8 cellular contexts compared by ENCODE assay signal in genomic region chr12:52069410-52070242, GRCh38. TPM values are rescaled to one million over a fixed set of nuclear protein-coding genes. Genes with fewer than 3 reads are reported as not detected.
DNase-seq lines count a peak whose midpoint lies in the region; ATAC-seq, FAIRE-seq and TF ChIP-seq lines count a peak whose summit lies in the region.

Gene ATG101 (plus strand): TSS chr12:52069978. CDS start chr12:52073651, 3,673 bp downstream.

- peak; percentile 75 for TF ChIP-seq CTCF in BE2C (IDR thresholded peaks at IDR 0.05; ENCODE audit: low read depth, low read length)
- TF ChIP-seq CTCF in kidney (IDR thresholded peaks at IDR 0.05; ENCODE audit: borderline replicate concordance, extremely low read depth, insufficient read depth) = peak; percentile 88

- peak; percentile 95 for ATAC-seq in HG03432 (IDR thresholded peaks at IDR 0.05; ENCODE audit: unreplicated experiment)

- intact Hi-C loops in kidney (cut with DNase I) = loop anchor here (10.0 kb wide), 1 partner anchor 45 kb away; no protein-coding TSS in a partner anchor

- no peak for FAIRE-seq in kidney (lab: Jason Lieb, UNC)

- peak; percentile 92 for TF ChIP-seq POLR2A in GM19099 (IDR thresholded peaks at IDR 0.05; ENCODE audit: extremely low read depth, insufficient read length, low read depth)

- H3K4me3 ChIP-seq in BE2C (ENCODE audit: low read depth, low read length) (peak within 1 kb of the TSS; percentile 98), kidney (ENCODE audit: low read length in 2 of 2) (peak within 1 kb of the TSS; percentile 87 to 90)

- DNase-seq in BE2C (peak; percentile 94), NCI-H460 (ENCODE audit: extremely low read depth, low read depth) (peak; percentile 94), cerebellum (ENCODE audit: low spot score) (peak; percentile 94), kidney (peak; percentile 95)
- peak; percentile 78 for DNase-seq in activated CD4-positive, alpha-beta T cell treated with anti-CD3 and anti-CD28 coated beads for 1 hour
- DNase-seq in stimulated activated CD4-positive, alpha-beta T cell treated with anti-CD3 and anti-CD28 coated beads, Interleukin-15, amount 100 ng/mL, for 24 hours = peak; percentile 91

- peak within 1 kb of the TSS; percentile 82 to 95 for H3K27ac ChIP-seq in kidney (ENCODE audit: low read depth in 2 of 2, low read length in 2 of 2)

- H3K9me3 ChIP-seq in BE2C (no peaks in the 10 kb centered on the region), kidney (ENCODE audit: control insufficient read depth in 1 of 2, low read length in 2 of 2) (no peaks in the 10 kb centered on the region)

- peak within 1 kb of the TSS; percentile 93 to 94 for H3K9ac ChIP-seq in kidney (ENCODE audit: low read length in 2 of 2)

- H3K4me1 ChIP-seq in BE2C (peaks cover 16% of the 10 kb centered on the region), kidney (ENCODE audit: control insufficient read depth in 1 of 2, insufficient read depth in 1 of 2, low read depth in 1 of 2, low read length in 2 of 2) (peaks cover 19 to 23% of the 10 kb centered on the region in 2 donors)

- H3K27me3 ChIP-seq in BE2C = no peaks in the 10 kb centered on the region

- H3K36me3 ChIP-seq in BE2C (peaks cover 14% of the 10 kb centered on the region), kidney (ENCODE audit: control insufficient read depth in 1 of 2, insufficient read depth in 2 of 2, low read length in 2 of 2) (peaks cover 7 to 16% of the 10 kb centered on the region in 2 donors)

RNA-seq across cellular contexts. Expression of gene ATG101, which starts in this region (rescaled TPM):
- 337 TPM for polyA plus RNA-seq in BE2C (2012; ENCODE audit: insufficient read depth, insufficient read length, low read depth)
- 92.1 and 96.9 TPM in 2 replicates for total RNA-seq in NCI-H460 (2014; rRNA removed; shearing (Covaris generic))
- polyA plus RNA-seq in NCI-H460 (2014; cell fraction: nucleus; rRNA removed) = 70.6 and 87.2 TPM in 2 replicates
- total RNA-seq in cerebellum (12.8 TPM), kidney (32.1 TPM)
- polyA plus RNA-seq in kidney (ENCODE audit: insufficient read depth, low read depth, low replicate concordance) = 53.0 TPM

Comparison
In these comparisons a context has a peak if more than half of its experiments do, and no peak if none do; other contexts are left out.
1. Peak in every context shown above with its lines: DNase-seq, ATAC-seq, H3K4me3 ChIP-seq and H3K27ac ChIP-seq.